Comparison of ENCODE assay signal across 16 cellular contexts in the genomic region with DNA sequence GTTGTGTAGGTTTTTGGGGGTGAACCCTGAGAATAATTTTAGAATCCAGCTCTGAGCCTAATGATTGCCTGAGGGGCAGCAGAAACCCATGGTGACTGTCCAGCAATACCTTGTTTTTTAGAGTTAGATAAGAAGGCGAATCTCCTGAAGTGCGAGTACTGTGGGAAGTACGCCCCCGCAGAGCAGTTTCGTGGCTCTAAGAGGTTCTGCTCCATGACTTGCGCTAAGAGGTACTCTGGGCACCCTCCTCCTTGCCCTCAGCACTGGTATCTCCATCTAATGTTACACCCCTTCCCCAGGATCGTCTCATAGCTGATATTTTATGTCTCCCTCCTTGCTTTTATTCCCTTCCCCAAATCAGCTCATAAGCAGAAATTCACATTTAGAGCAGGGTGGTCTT. TPM values are rescaled to one million over a fixed set of nuclear protein-coding genes. Genes with fewer than 3 reads are reported as not detected.
DNase-seq lines count a peak whose midpoint lies in the region; ATAC-seq, FAIRE-seq and TF ChIP-seq lines count a peak whose summit lies in the region.
"Had no signal": no experiment of that assay in that cellular context is flagged by ENCODE, and none has a peak within 500 bp of the region (broad histone marks: within the 10 kb centered on the region; RNA-seq: fewer than 3 reads in every experiment).

No MANE protein-coding gene starts in this region.

- peaks cover 67% of the 10 kb centered on the region for H3K36me3 Mint-ChIP-seq in CD8-positive, alpha-beta T cell
- peaks cover 50% of the 10 kb centered on the region for H3K36me3 Mint-ChIP-seq in T-cell
- H3K36me3 Mint-ChIP-seq in dendritic cell treated with granulocyte-macrophage colony-stimulating factor and Interleukin-4, amounts not matched to agents 40 ng/mL and 50 ng/mL, for 4 days (ENCODE audit: low read depth): peaks cover 45% of the 10 kb centered on the region

- no peak overlapping the region for H3K27ac ChIP-seq in CD8-positive, alpha-beta T cell (ENCODE audit: low read depth, low read length)
- no peak overlapping the region for H3K27ac ChIP-seq in mammary epithelial cell (ENCODE audit: insufficient read depth, low read depth, low read length)
- H3K27ac ChIP-seq: HL-60 had no signal

- CTCF ChIA-PET in CD8-positive, alpha-beta T cell (lab: Charles Lee): interaction anchor here (1.1 kb wide), 1 partner anchor 94 kb away, joined by 3 read pairs; no protein-coding TSS in a partner anchor
- CTCF ChIA-PET in T-cell (lab: Charles Lee) (no interaction called here), mammary epithelial cell (lab: Charles Lee; ENCODE audit: low non-redundant PET) (no interaction called here)

- H4K20me1 ChIP-seq in mammary epithelial cell (ENCODE audit: insufficient read depth, low read length): no peaks in the 10 kb centered on the region

- H3K79me2 ChIP-seq in mammary epithelial cell (ENCODE audit: insufficient read depth, low read length): no peaks in the 10 kb centered on the region

- no peaks in the 10 kb centered on the region for H3K4me1 ChIP-seq in CD8-positive, alpha-beta T cell (ENCODE audit: insufficient read depth, low read length)
- H3K4me1 ChIP-seq in mammary epithelial cell (ENCODE audit: insufficient read depth, low read length): no peaks in the 10 kb centered on the region
- H3K4me1 ChIP-seq: Caco-2 had no signal

- no peaks in the 10 kb centered on the region for H3K9me3 ChIP-seq in CD8-positive, alpha-beta T cell (ENCODE audit: low read length)
- H3K9me3 ChIP-seq in mammary epithelial cell (replicated peaks; ENCODE audit: insufficient read depth, low read length): no peaks in the 10 kb centered on the region
- H3K9me3 ChIP-seq: Caco-2 had no signal

- intact Hi-C loops in CD8-positive, alpha-beta T cell (cut with DNase I, micrococcal nuclease): no loop called here
- intact Hi-C loops in dendritic cell treated with granulocyte-macrophage colony-stimulating factor and Interleukin-4, amounts not matched to agents 40 ng/mL and 50 ng/mL, for 4 days (cut with micrococcal nuclease): no loop called here
- intact Hi-C loops in mammary epithelial cell (cut with micrococcal nuclease): no loop called here

- TF ChIP-seq CTCF in CD8-positive, alpha-beta T cell (IDR thresholded peaks at IDR 0.05): no peak
- TF ChIP-seq CTCF in GM20000 (IDR thresholded peaks at IDR 0.05; ENCODE audit: extremely low read depth, missing control alignments) (no peak), mammary epithelial cell (conservative IDR thresholded peaks at IDR 0.05 in 1 of 2, IDR thresholded peaks at IDR 0.05 in 1 of 2; ENCODE audit: extremely low read depth in 1 of 2, insufficient read depth in 1 of 2, low read depth in 1 of 2, low read length in 2 of 2) (no peak)

- H3K9me3 Mint-ChIP-seq in CD8-positive, alpha-beta T cell: no peaks in the 10 kb centered on the region
- H3K9me3 Mint-ChIP-seq in T-cell: no peaks in the 10 kb centered on the region
- H3K9me3 Mint-ChIP-seq in dendritic cell treated with granulocyte-macrophage colony-stimulating factor and Interleukin-4, amounts not matched to agents 40 ng/mL and 50 ng/mL, for 4 days: no peaks in the 10 kb centered on the region
- H3K9me3 Mint-ChIP-seq: CD8-positive, alpha-beta memory T cell had no signal

- peak overlapping the region; percentile 8 for H3K27ac Mint-ChIP-seq in CD8-positive, alpha-beta T cell
- peak overlapping the region; percentile 0 to 22 for H3K27ac Mint-ChIP-seq in T-cell
- H3K27ac Mint-ChIP-seq in dendritic cell treated with granulocyte-macrophage colony-stimulating factor and Interleukin-4, amounts not matched to agents 40 ng/mL and 50 ng/mL, for 4 days: peak overlapping the region; percentile 45
- H3K27ac Mint-ChIP-seq: B cell had no signal

- H2AFZ ChIP-seq in mammary epithelial cell (ENCODE audit: low read depth, low read length): no peak overlapping the region

- no peaks in the 10 kb centered on the region for H3K4me1 Mint-ChIP-seq in CD8-positive, alpha-beta T cell (ENCODE audit: low read depth)
- H3K4me1 Mint-ChIP-seq in T-cell: no peaks in the 10 kb centered on the region
- peaks cover 15% of the 10 kb centered on the region for H3K4me1 Mint-ChIP-seq in dendritic cell treated with granulocyte-macrophage colony-stimulating factor and Interleukin-4, amounts not matched to agents 40 ng/mL and 50 ng/mL, for 4 days (ENCODE audit: low read depth)
- H3K4me1 Mint-ChIP-seq: B cell had no signal

- no peaks in the 10 kb centered on the region for H3K27me3 Mint-ChIP-seq in CD8-positive, alpha-beta T cell (ENCODE audit: low read depth)
- H3K27me3 Mint-ChIP-seq in T-cell: no peaks in the 10 kb centered on the region
- no peaks in the 10 kb centered on the region for H3K27me3 Mint-ChIP-seq in dendritic cell treated with granulocyte-macrophage colony-stimulating factor and Interleukin-4, amounts not matched to agents 40 ng/mL and 50 ng/mL, for 4 days
- H3K27me3 Mint-ChIP-seq: B cell; CD8-positive, alpha-beta memory T cell had no signal

- H3K27me3 ChIP-seq in CD8-positive, alpha-beta T cell (ENCODE audit: insufficient read depth, low read length): no peaks in the 10 kb centered on the region
- H3K27me3 ChIP-seq in mammary epithelial cell (ENCODE audit: insufficient read depth, low read length): no peaks in the 10 kb centered on the region

- H3K4me3 ChIP-seq in CD8-positive, alpha-beta T cell (ENCODE audit: low read depth, low read length): no peak overlapping the region
- H3K4me3 ChIP-seq in mammary epithelial cell (replicated peaks in 1 of 3; ENCODE audit: insufficient read depth in 1 of 3, low read depth in 2 of 3, low read length in 3 of 3): no peak overlapping the region
- H3K4me3 ChIP-seq: GM12878 had no signal

- BruUV-seq in mammary epithelial cell (replicated peaks; lab: Mats Ljungman, UMichigan): no TSS peak

- POLR2A ChIA-PET in CD8-positive, alpha-beta T cell (lab: Charles Lee): no interaction called here
- POLR2A ChIA-PET in T-cell (lab: Charles Lee): interaction anchor here in 1 of 2 donors (0.6 kb wide), 1 partner anchor 14 kb away, joined by 4 read pairs; no protein-coding TSS in a partner anchor

- H3K36me3 ChIP-seq in CD8-positive, alpha-beta T cell (ENCODE audit: insufficient read depth, low read length): peaks cover 16% of the 10 kb centered on the region
- H3K36me3 ChIP-seq in mammary epithelial cell (ENCODE audit: insufficient read depth, low read length): peaks cover 11% of the 10 kb centered on the region

- no peak for ATAC-seq in CD8-positive, alpha-beta T cell
- ATAC-seq in T-cell (replicated peaks in 1 of 4): no peak
- ATAC-seq: GM12878 had no signal

- no peak overlapping the region for H3K4me3 Mint-ChIP-seq in CD8-positive, alpha-beta T cell
- no peak overlapping the region for H3K4me3 Mint-ChIP-seq in T-cell
- no peak overlapping the region for H3K4me3 Mint-ChIP-seq in dendritic cell treated with granulocyte-macrophage colony-stimulating factor and Interleukin-4, amounts not matched to agents 40 ng/mL and 50 ng/mL, for 4 days
- H3K4me3 Mint-ChIP-seq: B cell; CD8-positive, alpha-beta memory T cell had no signal

- in situ Hi-C loops in mammary epithelial cell (cut with MboI; ENCODE audit: low sequenced_read_pairs in 2 of 2): no loop called here

- 95% methylated on average over 7 of the region's 7 CpGs for WGBS in mammary epithelial cell (ENCODE audit: low coverage, missing lambda C conversion rate)

- no peak overlapping the region for H3K9ac ChIP-seq in mammary epithelial cell (ENCODE audit: insufficient read depth, low read length)

- no peak for FAIRE-seq in urothelium cell line (lab: Jason Lieb, UNC)
- FAIRE-seq: A204.1, GM12878, H54 had no signal

- no peak for DNase-seq in CD8-positive, alpha-beta T cell
- DNase-seq in T-cell (no peak), urothelium cell line (ENCODE audit: low spot score) (no peak), GM20000 (ENCODE audit: low spot score) (no peak), HT-29 (ENCODE audit: low spot score) (no peak), mammary epithelial cell (no peak)
- DNase-seq: C1 segment of cervical spinal cord; Caco-2; CD8-positive, alpha-beta memory T cell; KBM-7 had no signal

- dilution Hi-C loops in mammary epithelial cell (cut with HindIII; ENCODE audit: low sequenced_read_pairs): no loop called here

- H3K4me2 ChIP-seq in mammary epithelial cell (ENCODE audit: insufficient read depth, low read depth, low read length): no peak overlapping the region

RNA-seq across cellular contexts. Expression of gene M6PR, which starts 12.7 kb away (rescaled TPM):
- 10 to 100 TPM; 43.1 to 43.7 TPM for total RNA-seq in CD8-positive, alpha-beta T cell
- total RNA-seq in T-cell (100 to 1,000 TPM; 162 to 189 (median 187) TPM), mammary epithelial cell (100 to 1,000 TPM; 117 to 165 TPM)
- 147 and 174 TPM in 2 replicates for total RNA-seq in HT-29 (2014; rRNA removed; shearing (Covaris generic))
- polyA plus RNA-seq in mammary epithelial cell: 108 TPM
- polyA minus RNA-seq in mammary epithelial cell: 319 TPM

RNA-seq across cellular contexts. Expression of gene PHC1, which starts 22.4 kb away (rescaled TPM):
- total RNA-seq in CD8-positive, alpha-beta T cell: 10 to 100 TPM; 36.3 to 41.0 TPM
- 10 to 100 TPM; 38.6 to 54.6 (median 42.9) TPM for total RNA-seq in T-cell
- total RNA-seq in HT-29 (2014; rRNA removed; shearing (Covaris generic)): 0.79 and 2.5 TPM in 2 replicates
- total RNA-seq in mammary epithelial cell: 10 to 100 TPM; 13.0 to 16.0 TPM
- 12.1 TPM for polyA plus RNA-seq in mammary epithelial cell
- polyA minus RNA-seq in mammary epithelial cell: 10.3 TPM

RNA-seq across cellular contexts. Expression of gene KLRG1, which starts 52.6 kb away (rescaled TPM):
- total RNA-seq in CD8-positive, alpha-beta T cell: 10 to 100 TPM; 13.8 to 17.7 TPM
- total RNA-seq in T-cell (10 to 100 TPM; 11.9 to 80.4 (median 28.0) TPM), mammary epithelial cell (under 1 TPM in 1 of 2 donors, not detected in 1; 0.35 TPM)
- total RNA-seq in HT-29 (2014; rRNA removed; shearing (Covaris generic)): not detected in 2 replicates
- polyA plus RNA-seq in mammary epithelial cell: 0.40 TPM
- not detected for polyA minus RNA-seq in mammary epithelial cell

Comparison
In these comparisons a context has a peak if more than half of its experiments do, and no peak if none do; other contexts are left out.
1. RNA of gene KLRG1, which starts 52.6 kb away (total RNA-seq): 11.9 to 80.4 TPM in T-cell and 13.8 to 17.7 TPM in CD8-positive, alpha-beta T cell; 0.35 TPM in mammary epithelial cell and not detected in HT-29; every median in the first group is over 4 times any median in the second.
2. Peak in every context shown above with its lines, with median percentiles within 50 percentile points of each other: H3K27ac Mint-ChIP-seq.